Comparison of ENCODE assay signal across 13 cellular contexts in the genomic region with DNA sequence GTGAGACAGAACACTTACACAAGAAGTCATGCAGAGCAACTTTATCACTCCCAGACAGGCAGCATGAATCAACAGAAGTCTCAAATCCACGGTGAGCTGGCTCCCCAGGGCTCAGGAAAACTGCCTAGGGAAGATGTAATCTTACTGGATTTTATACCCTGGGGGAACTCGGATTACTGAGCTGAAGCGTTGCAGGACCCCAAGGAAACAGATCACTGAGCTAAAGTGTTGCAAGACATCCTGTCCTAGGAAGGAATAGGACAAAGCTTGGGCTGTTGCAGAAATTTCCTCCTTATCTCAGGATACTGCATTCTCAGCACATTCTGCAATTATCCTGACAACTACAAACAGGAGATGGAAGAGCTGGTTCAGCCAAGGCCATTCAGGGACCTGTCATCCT.
DNase-seq lines count a peak whose midpoint lies in the region; ATAC-seq and TF ChIP-seq lines count a peak whose summit lies in the region.
"Had no signal": no experiment of that assay in that cellular context is flagged by ENCODE, and none has a peak within 500 bp of the region (broad histone marks: within the 10 kb centered on the region; RNA-seq: fewer than 3 reads in every experiment).

No MANE protein-coding gene starts in this region.

- no peaks in the 10 kb centered on the region for H3K4me1 ChIP-seq in mesendoderm (ENCODE audit: control insufficient read depth, low read depth, low read length)
- no peaks in the 10 kb centered on the region for H3K4me1 ChIP-seq in transverse colon
- H3K4me1 ChIP-seq: SJCRH30 had no signal

- H3K4me3 ChIP-seq in epithelial cell of esophagus (ENCODE audit: low read length) (no peak overlapping the region), mesendoderm (ENCODE audit: low read length) (no peak overlapping the region), transverse colon (no peak overlapping the region)
- H3K4me3 ChIP-seq: SJCRH30 had no signal

- H3K79me2 ChIP-seq in mesendoderm (ENCODE audit: control insufficient read depth, insufficient read depth, low read length): no peaks in the 10 kb centered on the region

- no peak overlapping the region for H2BK15ac ChIP-seq in mesendoderm (replicated peaks; ENCODE audit: low read depth)

- no peak overlapping the region for H3K4me2 ChIP-seq in mesendoderm (ENCODE audit: low read length)

- H3K23ac ChIP-seq in mesendoderm (ENCODE audit: low read length): no peak overlapping the region

- no peak overlapping the region for H2AK5ac ChIP-seq in mesendoderm (ENCODE audit: low read length)

- no peak overlapping the region for H4K5ac ChIP-seq in mesendoderm (ENCODE audit: low read length)

- no peaks in the 10 kb centered on the region for H3K79me1 ChIP-seq in mesendoderm (ENCODE audit: low read length)

- WGBS in mesendoderm (ENCODE audit: extremely low coverage, insufficient coverage, low lambda C conversion rate): no CpG with 5 or more reads among the region's 3 CpGs
- WGBS in transverse colon (ENCODE audit: low coverage in 1 of 2), 2 donors: 63% methylated on average over 3 of the region's 3 CpGs; no CpG with 5 or more reads in 1 of the 2 donors

- TF ChIP-seq CTCF in epithelial cell of esophagus (IDR thresholded peaks at IDR 0.05; ENCODE audit: insufficient read depth, low read depth, low read length, missing control alignments) (no peak), transverse colon (IDR thresholded peaks at IDR 0.05) (no peak)

- H3K4ac ChIP-seq in mesendoderm (ENCODE audit: low read depth, low read length): no peak overlapping the region

- no peaks in the 10 kb centered on the region for H3K36me3 ChIP-seq in mesendoderm (ENCODE audit: control insufficient read depth, insufficient read depth, low read length)
- no peaks in the 10 kb centered on the region for H3K36me3 ChIP-seq in transverse colon
- H3K36me3 ChIP-seq: SJCRH30 had no signal

- no peak overlapping the region for H3K27ac ChIP-seq in mesendoderm (ENCODE audit: low read depth, low read length)
- H3K27ac ChIP-seq in transverse colon: no peak overlapping the region
- H3K27ac ChIP-seq: SJCRH30 had no signal

- peak; percentile 58 for DNase-seq in EL
- peak; percentile 76 for DNase-seq in NCI-H226
- peak; percentile 85 for DNase-seq in epithelial cell of esophagus (ENCODE audit: low read depth)
- DNase-seq in mesendoderm: peak; percentile 82
- DNase-seq in NCI-H1092 (lab: John Stamatoyannopoulos, UW): no peak
- DNase-seq in Right ventricle myocardium superior: no peak
- no peak for DNase-seq in transverse colon
- DNase-seq: CD8-positive, alpha-beta T cell; NCI-H1048; NCI-H1694; NCI-H510A; SJCRH30; SW 1271 had no signal

- no peak for TF ChIP-seq POLR2A in transverse colon (IDR thresholded peaks at IDR 0.05)

- H3K27me3 ChIP-seq in mesendoderm (ENCODE audit: insufficient read depth, low read length, poor library complexity): no peaks in the 10 kb centered on the region
- H3K27me3 ChIP-seq in transverse colon: no peaks in the 10 kb centered on the region
- H3K27me3 ChIP-seq: SJCRH30 had no signal

- H4K8ac ChIP-seq in mesendoderm (ENCODE audit: low read depth, low read length): no peak overlapping the region

- intact Hi-C loops in Right ventricle myocardium superior (cut with DNase I) (no loop called here), transverse colon (cut with DNase I; ENCODE audit: low total_unique reads) (no loop called here)

- in situ Hi-C loops in transverse colon (cut with MboI; ENCODE audit: low pct_ligation_motif_present in 1 of 4, low pct_unique_long_range_greater_than_20kb in 1 of 4, low sequenced_read_pairs in 3 of 4): no loop called here

- no peak for TF ChIP-seq EP300 in transverse colon (IDR thresholded peaks at IDR 0.05; ENCODE audit: low read depth)

- no peaks in the 10 kb centered on the region for H3K9me3 ChIP-seq in transverse colon
- H3K9me3 ChIP-seq: SJCRH30 had no signal

- no peak overlapping the region for H2BK120ac ChIP-seq in mesendoderm (ENCODE audit: low read depth, low read length)

- no peak overlapping the region for H2BK5ac ChIP-seq in mesendoderm (ENCODE audit: low read length)

- H3K9ac ChIP-seq in mesendoderm (ENCODE audit: low read length): no peak overlapping the region

- ATAC-seq in Right ventricle myocardium superior (ENCODE audit: poor library complexity): no peak
- ATAC-seq: CD8-positive, alpha-beta T cell had no signal

- H3K18ac ChIP-seq in mesendoderm (ENCODE audit: low read length): no peak overlapping the region

- no peak overlapping the region for H3K56ac ChIP-seq in mesendoderm (ENCODE audit: low read length)

Comparison
In these comparisons a context has a peak if more than half of its experiments do, and no peak if none do; other contexts are left out.
1. DNase-seq: peak in EL (single experiment), NCI-H226 (single experiment), epithelial cell of esophagus (single experiment) and mesendoderm (single experiment); none in NCI-H1092 (single experiment), Right ventricle myocardium superior (single experiment) and transverse colon (single experiment).